Comparison of ENCODE assay signal across 16 cellular contexts in the genomic region with DNA sequence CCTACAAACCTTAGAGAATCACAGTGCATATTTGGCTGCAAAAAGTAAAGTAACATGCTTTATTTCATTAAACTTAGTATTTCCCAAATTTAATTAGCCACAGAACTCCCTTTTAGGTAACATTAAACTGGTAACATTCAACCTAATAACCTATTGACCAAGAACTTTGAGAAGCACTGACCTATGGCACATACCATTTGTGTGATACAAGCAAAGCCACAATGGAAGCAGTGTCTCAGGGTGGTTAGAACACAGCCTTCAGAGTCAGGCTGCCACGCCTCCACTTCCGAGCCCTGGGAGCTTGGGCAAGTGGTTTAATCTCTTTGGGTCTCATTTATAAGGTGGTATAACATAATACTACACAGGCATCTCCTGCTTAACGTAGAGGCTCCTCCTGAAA.
"Had no signal": no experiment of that assay in that cellular context is flagged by ENCODE, and none has a peak within 500 bp of the region (broad histone marks: within the 10 kb centered on the region; RNA-seq: fewer than 3 reads in every experiment).

No MANE protein-coding gene starts in this region.

- ATAC-seq: esophagus mucosa, right cardiac atrium, SK-N-SH treated with all-trans-retinoic acid at 6 μM for 48 hours had no signal

- H3K4me3 Mint-ChIP-seq: activated B cell treated with CpG ODN at 0.5 μM for 24 hours; brain; endodermal cell; mesothelial cell of epicardium; neural progenitor cell; T-helper 1 cell treated with Interleukin-12 subunit alpha and Interleukin-12 subunit beta and Interleukin-4 antibody, amounts not matched to agents 30 μg/mL and 1 μg/mL, for 36 hours; type B pancreatic cell had no signal

- H2AFZ ChIP-seq: neural progenitor cell, parathyroid adenoma had no signal

- H3K79me2 ChIP-seq: parathyroid adenoma had no signal

- H3K9me3 ChIP-seq: adrenal gland, suprapubic skin had no signal

- H3K9me3 Mint-ChIP-seq: activated B cell treated with CpG ODN at 0.5 μM for 24 hours, type B pancreatic cell had no signal

- H3K9ac ChIP-seq: neural progenitor cell, parathyroid adenoma had no signal

- H3K27me3 ChIP-seq: adrenal gland, neural progenitor cell, suprapubic skin had no signal

- H3K4me3 ChIP-seq: adrenal gland, neural progenitor cell, suprapubic skin had no signal

- H3K4me1 ChIP-seq: adrenal gland, neural progenitor cell, parathyroid adenoma, suprapubic skin had no signal

- H3K27me3 Mint-ChIP-seq: type B pancreatic cell had no signal

- H3K4me2 ChIP-seq: neural progenitor cell had no signal

- H3K36me3 Mint-ChIP-seq: brain, mesothelial cell of epicardium, neural progenitor cell, type B pancreatic cell had no signal

- H3K27ac Mint-ChIP-seq: activated B cell treated with CpG ODN at 0.5 μM for 24 hours; brain; endodermal cell; mesothelial cell of epicardium; neural progenitor cell; T-helper 1 cell treated with Interleukin-12 subunit alpha and Interleukin-12 subunit beta and Interleukin-4 antibody, amounts not matched to agents 30 μg/mL and 1 μg/mL, for 36 hours; type B pancreatic cell had no signal

- H3K4me1 Mint-ChIP-seq: activated B cell treated with CpG ODN at 0.5 μM for 24 hours, brain, mesothelial cell of epicardium, neural progenitor cell had no signal

- H3K36me3 ChIP-seq: adrenal gland, neural progenitor cell, suprapubic skin had no signal

- DNase-seq: activated B cell treated with CpG ODN at 0.5 μM for 24 hours; activated CD4-positive, alpha-beta T cell treated with anti-CD3 and anti-CD28 coated beads, Interleukin-2, amount 50 U/mL, for 1 hour; activated naive CD4-positive, alpha-beta T cell treated with anti-CD3 and anti-CD28 coated beads, Interleukin-2, amount 50 U/mL, for 16 hours; adrenal gland; endodermal cell; right cardiac atrium; stimulated activated naive CD4-positive, alpha-beta T cell had no signal

- H3K27ac ChIP-seq: adrenal gland, neural progenitor cell, parathyroid adenoma, suprapubic skin had no signal
